In genomic region chr17:28727727-28728363, GRCh38 we compare ENCODE assay signal across 8 cellular contexts. TPM values are rescaled to one million over a fixed set of nuclear protein-coding genes. Genes with fewer than 3 reads are reported as not detected.
DNase-seq lines count a peak whose midpoint lies in the region; ATAC-seq and TF ChIP-seq lines count a peak whose summit lies in the region.

No MANE protein-coding gene starts in this region.

- peak; percentile 17 for TF ChIP-seq POLR2A in GM18951 (IDR thresholded peaks at IDR 0.05; ENCODE audit: extremely low read depth, insufficient read depth, insufficient read length)

- peak overlapping the region; percentile 91 for H3K27ac ChIP-seq in BLaER1
- peak overlapping the region; percentile 99 to 100 for H3K27ac ChIP-seq in esophagus (ENCODE audit: low read depth in 2 of 2, low read length in 1 of 2)
- H3K27ac ChIP-seq in tibial artery: peak overlapping the region; percentile 90 to 99

- TF ChIP-seq CTCF in tibial artery (IDR thresholded peaks at IDR 0.05): no peak

- peak overlapping the region; percentile 100 for H3K4me2 ChIP-seq in BLaER1

- ATAC-seq in HG03175 (IDR thresholded peaks at IDR 0.05; ENCODE audit: unreplicated experiment): peak; percentile 27

- H3K9me3 ChIP-seq in BLaER1 (no peaks in the 10 kb centered on the region), esophagus (ENCODE audit: control insufficient read depth in 2 of 2, insufficient read depth in 1 of 2, low read depth in 1 of 2, low read length in 1 of 2) (no peaks in the 10 kb centered on the region), neuron (ENCODE audit: low read length) (no peaks in the 10 kb centered on the region), tibial artery (no peaks in the 10 kb centered on the region)

- H2AFZ ChIP-seq in neuron (ENCODE audit: low read depth, low read length): peak overlapping the region; percentile 95

- H3K4me3 ChIP-seq in BLaER1 (peak overlapping the region; percentile 84), esophagus (ENCODE audit: low read depth in 1 of 2, low read length in 2 of 2) (peak overlapping the region; percentile 75 to 80), neuron (ENCODE audit: low read length) (peak overlapping the region; percentile 93), tibial artery (peak overlapping the region; percentile 65 to 91)

- H3K4me1 ChIP-seq in BLaER1: peaks cover 57% of the 10 kb centered on the region
- peaks cover 0 to 16% of the 10 kb centered on the region in 2 donors for H3K4me1 ChIP-seq in esophagus (ENCODE audit: control insufficient read depth in 2 of 2, insufficient read depth in 2 of 2, low read length in 1 of 2)
- peaks cover 38% of the 10 kb centered on the region for H3K4me1 ChIP-seq in neuron (ENCODE audit: insufficient read depth, low read length)
- H3K4me1 ChIP-seq in tibial artery: peaks cover 4 to 34% (median 19%) of the 10 kb centered on the region in 4 donors

- in situ Hi-C loops in GM18951 (cut with MboI; ENCODE audit: low sequenced_read_pairs, unreplicated experiment): no loop called here

- intact Hi-C loops in tibial artery (cut with DNase I; ENCODE audit: low total_unique reads): loop anchor here (1.0 to 5.0 kb wide), 3 partner anchors 15 to 169 kb away; partner anchors contain the start of gene FLOT2

- DNase-seq in NCI-H82 (lab: John Stamatoyannopoulos, UW) (peak; percentile 93), tibial artery (peak; percentile 54 to 77)
- DNase-seq in activated CD8-positive, alpha-beta memory T cell treated with anti-CD3 and anti-CD28 coated beads, Interleukin-2, amount 50 U/mL, for 4 hours: peak; percentile 84

- no peaks in the 10 kb centered on the region for H3K27me3 ChIP-seq in BLaER1
- H3K27me3 ChIP-seq in esophagus (ENCODE audit: control insufficient read depth in 1 of 2, insufficient read depth in 2 of 2, low read length in 2 of 2): no peaks in the 10 kb centered on the region
- H3K27me3 ChIP-seq in neuron (ENCODE audit: insufficient read depth, low read length): no peaks in the 10 kb centered on the region
- no peaks in the 10 kb centered on the region for H3K27me3 ChIP-seq in tibial artery

- 2 to 3% methylated on average over 37 of the region's 37 CpGs for WGBS in esophagus, 2 donors

- H3K36me3 ChIP-seq in BLaER1 (peaks cover 24% of the 10 kb centered on the region), esophagus (ENCODE audit: control insufficient read depth in 2 of 2, insufficient read depth in 2 of 2, low read length in 1 of 2) (peaks cover 0 to 9% of the 10 kb centered on the region in 2 donors), neuron (ENCODE audit: insufficient read depth, low read length) (peaks cover 17% of the 10 kb centered on the region), tibial artery (peaks cover 17 to 19% (median 17%) of the 10 kb centered on the region in 3 donors)

- H4K20me1 ChIP-seq in BLaER1: peaks cover 30% of the 10 kb centered on the region

- H3K9ac ChIP-seq in BLaER1: peak overlapping the region; percentile 86

RNA-seq across cellular contexts. Expression of gene NEK8, which starts 0.7 kb away (rescaled TPM):
- 1 to 10 TPM; 2.6 to 5.3 TPM for polyA plus RNA-seq in esophagus

RNA-seq across cellular contexts. Expression of gene TLCD1, which starts 1.8 kb away (rescaled TPM):
- polyA plus RNA-seq in esophagus: 10 to 100 TPM; 12.5 to 16.9 TPM

RNA-seq across cellular contexts. Expression of gene RPL23A, which starts 8.1 kb away (rescaled TPM):
- 1,000 to 10,000 TPM in 1 of 2 donors, 100 to 1,000 TPM in 1; 745 to 1,436 TPM for polyA plus RNA-seq in esophagus

RNA-seq across cellular contexts. Expression of gene RAB34, which starts 10.2 kb away (rescaled TPM):
- 10 to 100 TPM; 31.5 to 42.2 TPM for polyA plus RNA-seq in esophagus

RNA-seq across cellular contexts. Expression of gene TRAF4, which starts 16.0 kb away (rescaled TPM):
- 10 to 100 TPM; 30.0 to 34.6 TPM for polyA plus RNA-seq in esophagus

Comparison
In these comparisons a context has a peak if more than half of its experiments do, and no peak if none do; other contexts are left out.
1. Peak in every context shown above with its lines: DNase-seq, ATAC-seq, H3K4me3 ChIP-seq and H3K27ac ChIP-seq.